21 cellular contexts compared by ENCODE assay signal in genomic region chr20:752263-752662, GRCh38. TPM values are rescaled to one million over a fixed set of nuclear protein-coding genes. Genes with fewer than 3 reads are reported as not detected.
DNase-seq lines count a peak whose midpoint lies in the region; ATAC-seq and TF ChIP-seq lines count a peak whose summit lies in the region.
"Had no signal": no experiment of that assay in that cellular context is flagged by ENCODE, and none has a peak within 500 bp of the region (broad histone marks: within the 10 kb centered on the region; RNA-seq: fewer than 3 reads in every experiment).

No MANE protein-coding gene starts in this region.

- no peak for ATAC-seq in Right ventricle myocardium inferior
- ATAC-seq in T-helper 17 cell, result no peak
- ATAC-seq: A549 had no signal

- H3K27me3 Mint-ChIP-seq in T-helper 17 cell, result peaks cover 32% of the 10 kb centered on the region

- H3K36me3 Mint-ChIP-seq in T-helper 17 cell (ENCODE audit: low read depth), result no peaks in the 10 kb centered on the region
- H3K36me3 Mint-ChIP-seq: CD4-positive, alpha-beta memory T cell had no signal

- in situ Hi-C loops in GM13977 (cut with MboI; ENCODE audit: low pct_unique_long_range_greater_than_20kb, low sequenced_read_pairs, unreplicated experiment), result no loop called here

- H3K36me3 ChIP-seq in left ventricle myocardium inferior (no peaks in the 10 kb centered on the region), thyroid gland (no peaks in the 10 kb centered on the region)
- H3K36me3 ChIP-seq in BLaER1 treated with 17β-estradiol and CSF1 and Interleukin-3, amounts not matched to agents 10 nM and 100 nM, result no peaks in the 10 kb centered on the region
- H3K36me3 ChIP-seq: BE2C had no signal

- H3K27ac ChIP-seq in left ventricle myocardium inferior (replicated peaks) (peak overlapping the region; percentile 27), thyroid gland (no peak overlapping the region)
- H3K27ac ChIP-seq in BLaER1 treated with 17β-estradiol and CSF1 and Interleukin-3, amounts not matched to agents 10 nM and 100 nM, result peak overlapping the region in 1 of 11 experiments; percentile 18; a peak in 1 of 22 replicates
- H3K27ac ChIP-seq: A549, GM23248 had no signal

- H3K4me2 ChIP-seq in BLaER1 treated with 17β-estradiol and CSF1 and Interleukin-3, amounts not matched to agents 10 nM and 100 nM, result peak overlapping the region in 6 of 11 experiments; percentile 27 to 69 (median 54); a peak in 7 of 22 replicates
- H3K4me2 ChIP-seq: A549 had no signal

- H3K9ac ChIP-seq in BLaER1 treated with 17β-estradiol and CSF1 and Interleukin-3, amounts not matched to agents 10 nM and 100 nM, result no peak overlapping the region
- H3K9ac ChIP-seq: GM23248 had no signal

- intact Hi-C loops in left ventricle myocardium inferior (cut with micrococcal nuclease) (no loop called here), Right ventricle myocardium inferior (cut with DNase I) (no loop called here), thyroid gland (cut with DNase I) (no loop called here)

- H3K4me1 Mint-ChIP-seq in T-helper 17 cell, result no peaks in the 10 kb centered on the region

- no peak overlapping the region for H3K4me3 ChIP-seq in left ventricle myocardium inferior
- no peak overlapping the region for H3K4me3 ChIP-seq in BLaER1 treated with 17β-estradiol and CSF1 and Interleukin-3, amounts not matched to agents 10 nM and 100 nM
- no peak overlapping the region for H3K4me3 ChIP-seq in thyroid gland (replicated peaks in 1 of 3)
- H3K4me3 ChIP-seq: A549, GM23248 had no signal

- H3K4me3 Mint-ChIP-seq in T-helper 17 cell, result no peak overlapping the region
- H3K4me3 Mint-ChIP-seq: CD4-positive, alpha-beta memory T cell had no signal

- no peaks in the 10 kb centered on the region for H3K9me3 ChIP-seq in left ventricle myocardium inferior (replicated peaks)
- H3K9me3 ChIP-seq in BLaER1 treated with 17β-estradiol and CSF1 and Interleukin-3, amounts not matched to agents 10 nM and 100 nM (replicated peaks in 1 of 11), result no peaks in the 10 kb centered on the region
- no peaks in the 10 kb centered on the region for H3K9me3 ChIP-seq in T-helper 17 cell (ENCODE audit: control insufficient read depth, low read length, poor library complexity, severe bottlenecking)
- no peaks in the 10 kb centered on the region for H3K9me3 ChIP-seq in thyroid gland
- H3K9me3 ChIP-seq: BE2C had no signal

- 73 to 81% methylated on average over 4 to 5 of the region's 5 CpGs for WGBS in thyroid gland, 2 donors

- DNase-seq in left ventricle myocardium inferior, result no peak
- no peak for DNase-seq in Right ventricle myocardium inferior (ENCODE audit: missing footprints)
- no peak for DNase-seq in T-helper 17 cell
- peak; percentile 36 for DNase-seq in cerebellar cortex (ENCODE audit: low spot score)
- DNase-seq in NCI-H82 (lab: John Stamatoyannopoulos, UW), result no peak
- DNase-seq in thyroid gland, result no peak
- no peak for DNase-seq in GM13977 (ENCODE audit: low spot score)
- DNase-seq: 8988T; ACHN; AML-193; BE2C; Calu3; CD4-positive, alpha-beta memory T cell; COR-L47; DMS53; DMS79 treated with DMSO at 0.1 percent for 48 hours; GM23248; H7; HCEC 1CT had no signal

- TF ChIP-seq POLR2A in thyroid gland (IDR thresholded peaks at IDR 0.05), result no peak

- H3K27ac Mint-ChIP-seq in T-helper 17 cell, result peak overlapping the region; percentile 11
- H3K27ac Mint-ChIP-seq: CD4-positive, alpha-beta memory T cell had no signal

- no peaks in the 10 kb centered on the region for H4K20me1 ChIP-seq in BLaER1 treated with 17β-estradiol and CSF1 and Interleukin-3, amounts not matched to agents 10 nM and 100 nM

- TF ChIP-seq CTCF in left ventricle myocardium inferior (IDR thresholded peaks at IDR 0.05; ENCODE audit: borderline replicate concordance), result no peak
- TF ChIP-seq CTCF in thyroid gland (IDR thresholded peaks at IDR 0.05), result no peak
- TF ChIP-seq CTCF in GM13977 (IDR thresholded peaks at IDR 0.05; ENCODE audit: extremely low read depth, insufficient read depth, missing control alignments), result no peak

- H3K4me1 ChIP-seq in left ventricle myocardium inferior (peaks cover 7% of the 10 kb centered on the region), thyroid gland (no peaks in the 10 kb centered on the region)
- H3K4me1 ChIP-seq in BLaER1 treated with 17β-estradiol and CSF1 and Interleukin-3, amounts not matched to agents 10 nM and 100 nM, result peaks cover 23 to 33% (median 28%) of the 10 kb centered on the region in 10 experiments
- H3K4me1 ChIP-seq: A549, BE2C had no signal

- H3K27me3 ChIP-seq in left ventricle myocardium inferior (ENCODE audit: low read depth), result peaks cover 5% of the 10 kb centered on the region
- no peaks in the 10 kb centered on the region for H3K27me3 ChIP-seq in BLaER1 treated with 17β-estradiol and CSF1 and Interleukin-3, amounts not matched to agents 10 nM and 100 nM
- H3K27me3 ChIP-seq in thyroid gland, result no peaks in the 10 kb centered on the region
- H3K27me3 ChIP-seq: BE2C had no signal

RNA-seq across cellular contexts. Expression of gene SLC52A3, which starts 16.0 kb away (rescaled TPM):
- 2.3 TPM for total RNA-seq in left ventricle myocardium inferior
- total RNA-seq in Right ventricle myocardium inferior, result 2.7 TPM
- not detected for total RNA-seq in T-helper 17 cell
- total RNA-seq in thyroid gland, result 1 to 10 TPM in 1 of 4 donors, under 1 TPM in 3; 0.24 to 2.0 (median 0.63) TPM
- total RNA-seq: CD4-positive, alpha-beta memory T cell; GM23248 had no signal
